ENCODE assay signal across 8 cellular contexts in genomic region chr16:30922420-30922959, GRCh38. TPM values are rescaled to one million over a fixed set of nuclear protein-coding genes. Genes with fewer than 3 reads are reported as not detected.
DNase-seq lines count a peak whose midpoint lies in the region; ATAC-seq and TF ChIP-seq lines count a peak whose summit lies in the region.

No MANE protein-coding gene starts in this region.

- WGBS in endodermal cell (ENCODE audit: insufficient coverage in 1 of 2, insufficient read length in 1 of 2), 2 experiments: 0% methylated on average over 24 to 42 of the region's 42 CpGs

- H3K27ac Mint-ChIP-seq in endodermal cell: peak overlapping the region; percentile 100

- H3K4me3 ChIP-seq in HUES48 (ENCODE audit: low read depth, low read length) (peak overlapping the region; percentile 83), NT2/D1 (ENCODE audit: insufficient read length, low read depth) (peak overlapping the region; percentile 90), endodermal cell (ENCODE audit: low read length) (peak overlapping the region; percentile 95)

- ATAC-seq in GM21423 (IDR thresholded peaks at IDR 0.05; ENCODE audit: unreplicated experiment): peak; percentile 70

- no peaks in the 10 kb centered on the region for H3K9me3 Mint-ChIP-seq in endodermal cell

- H3K9ac ChIP-seq in HUES48 (ENCODE audit: low read depth, low read length) (peak overlapping the region; percentile 87), NT2/D1 (ENCODE audit: insufficient read length, low read depth) (peak overlapping the region; percentile 83), endodermal cell (ENCODE audit: extremely low read depth, low read length, poor library complexity, severe bottlenecking) (peak overlapping the region; percentile 97)

- TF ChIP-seq CTCF in endodermal cell (conservative IDR thresholded peaks at IDR 0.05): no peak

- H3K27me3 ChIP-seq in HUES48 (ENCODE audit: control insufficient read depth, insufficient read depth, low read length) (no peaks in the 10 kb centered on the region), NT2/D1 (ENCODE audit: insufficient read depth, insufficient read length) (no peaks in the 10 kb centered on the region), endodermal cell (ENCODE audit: control insufficient read depth, insufficient read depth, low read length, poor library complexity, severe bottlenecking) (no peaks in the 10 kb centered on the region)

- H3K36me3 ChIP-seq in HUES48 (ENCODE audit: control insufficient read depth, insufficient read depth, low read length): peaks cover 17% of the 10 kb centered on the region
- H3K36me3 ChIP-seq in NT2/D1 (ENCODE audit: insufficient read depth, insufficient read length, low read length): peaks cover 31% of the 10 kb centered on the region
- peaks cover 8% of the 10 kb centered on the region for H3K36me3 ChIP-seq in endodermal cell (ENCODE audit: control insufficient read depth, insufficient read depth, low read length)

- H3K27me3 Mint-ChIP-seq in endodermal cell (ENCODE audit: insufficient read depth): no peaks in the 10 kb centered on the region

- H3K4me3 Mint-ChIP-seq in endodermal cell: peak overlapping the region; percentile 92

- no peaks in the 10 kb centered on the region for H3K9me3 ChIP-seq in HUES48 (ENCODE audit: control insufficient read depth, insufficient read depth, low read length)
- H3K9me3 ChIP-seq in NT2/D1 (ENCODE audit: insufficient read depth, low read length): no peaks in the 10 kb centered on the region
- no peaks in the 10 kb centered on the region for H3K9me3 ChIP-seq in endodermal cell (ENCODE audit: control insufficient read depth, low read length)

- H3K4me1 Mint-ChIP-seq in endodermal cell: peaks cover 15% of the 10 kb centered on the region

- DNase-seq in COLO668 (lab: John Stamatoyannopoulos, UW; ENCODE audit: unreplicated experiment): peak; percentile 98
- peak; percentile 99 for DNase-seq in NT2/D1 (ENCODE audit: low read depth, low spot score)
- peak; percentile 99 for DNase-seq in activated CD8-positive, alpha-beta memory T cell treated with anti-CD3 and anti-CD28 coated beads, Interleukin-2, amount 50 U/mL, for 4 hours
- peak; percentile 100 for DNase-seq in endodermal cell
- peak; percentile 100 for DNase-seq in mesenteric fat pad (ENCODE audit: low spot score)
- DNase-seq in stimulated activated CD8-positive, alpha-beta memory T cell treated with anti-CD3 and anti-CD28 coated beads, Interleukin-15, amount 100 ng/mL, for 1 hour (ENCODE audit: low read depth): peak; percentile 99

- H3K4me1 ChIP-seq in HUES48 (ENCODE audit: control insufficient read depth, insufficient read depth, low read length) (no peaks in the 10 kb centered on the region; the same call in 1 of the 2 replicates), NT2/D1 (ENCODE audit: insufficient read depth, insufficient read length) (peaks cover 12% of the 10 kb centered on the region), endodermal cell (ENCODE audit: control insufficient read depth, insufficient read depth, low read length) (no peaks in the 10 kb centered on the region)

- peaks cover 7% of the 10 kb centered on the region for H3K36me3 Mint-ChIP-seq in endodermal cell (ENCODE audit: low read depth)

- H3K27ac ChIP-seq in HUES48 (ENCODE audit: low read depth, low read length) (peak overlapping the region; percentile 96), endodermal cell (ENCODE audit: low read depth, low read length) (peak overlapping the region; percentile 97)

RNA-seq across cellular contexts. Expression of gene FBXL19, which starts 0.9 kb away (rescaled TPM):
- total RNA-seq in endodermal cell: 10 to 100 TPM; 74.0 to 84.3 TPM
- polyA plus RNA-seq in endodermal cell (2013, experiment 1 of 2): 49.4 TPM
- 46.5 TPM for polyA plus RNA-seq in endodermal cell (2013, experiment 2 of 2)
- total RNA-seq in mesenteric fat pad: 11.4 TPM

RNA-seq across cellular contexts. Expression of gene CTF1, which starts 26.1 kb away (rescaled TPM):
- 1 to 10 TPM; 3.1 to 3.3 TPM for total RNA-seq in endodermal cell
- 3.8 TPM for polyA plus RNA-seq in endodermal cell (2013, experiment 1 of 2)
- polyA plus RNA-seq in endodermal cell (2013, experiment 2 of 2): 2.8 TPM
- total RNA-seq in mesenteric fat pad: 4.9 TPM

RNA-seq across cellular contexts. Expression of gene ORAI3, which starts 26.4 kb away (rescaled TPM):
- total RNA-seq in endodermal cell (10 to 100 TPM; 16.9 to 17.7 TPM), mesenteric fat pad (17.9 TPM)
- polyA plus RNA-seq in endodermal cell (2013, experiment 1 of 2): 9.2 TPM
- polyA plus RNA-seq in endodermal cell (2013, experiment 2 of 2): 10.4 TPM

RNA-seq across cellular contexts. Expression of gene BCL7C, which starts 28.6 kb away (rescaled TPM):
- total RNA-seq in endodermal cell (10 to 100 TPM; 64.7 to 67.6 TPM), mesenteric fat pad (21.3 TPM)
- polyA plus RNA-seq in endodermal cell (2013, experiment 1 of 2): 39.4 TPM
- 41.9 TPM for polyA plus RNA-seq in endodermal cell (2013, experiment 2 of 2)

RNA-seq across cellular contexts. Expression of gene SETD1A, which starts 35.1 kb away (rescaled TPM):
- 10 to 100 TPM; 23.8 to 25.0 TPM for total RNA-seq in endodermal cell
- polyA plus RNA-seq in endodermal cell (2013, experiment 1 of 2): 21.0 TPM
- 18.2 TPM for polyA plus RNA-seq in endodermal cell (2013, experiment 2 of 2)
- 18.5 TPM for total RNA-seq in mesenteric fat pad

Comparison
In these comparisons a context has a peak if more than half of its experiments do, and no peak if none do; other contexts are left out.
1. Peak in every context shown above with its lines: DNase-seq, ATAC-seq, H3K4me3 ChIP-seq and H3K27ac ChIP-seq.